ENCODE assay signal across 1 cellular context in genomic region chr11:8253566-8253965, GRCh38.
TF ChIP-seq lines count a peak whose summit lies in the region.

No MANE protein-coding gene starts in this region.

TF ChIP-seq in HepG2, 621 proteins besides CTCF, POLR2A, EP300 and RAD21 (continued from another document):
- TF ChIP-seq, protein P1, sequence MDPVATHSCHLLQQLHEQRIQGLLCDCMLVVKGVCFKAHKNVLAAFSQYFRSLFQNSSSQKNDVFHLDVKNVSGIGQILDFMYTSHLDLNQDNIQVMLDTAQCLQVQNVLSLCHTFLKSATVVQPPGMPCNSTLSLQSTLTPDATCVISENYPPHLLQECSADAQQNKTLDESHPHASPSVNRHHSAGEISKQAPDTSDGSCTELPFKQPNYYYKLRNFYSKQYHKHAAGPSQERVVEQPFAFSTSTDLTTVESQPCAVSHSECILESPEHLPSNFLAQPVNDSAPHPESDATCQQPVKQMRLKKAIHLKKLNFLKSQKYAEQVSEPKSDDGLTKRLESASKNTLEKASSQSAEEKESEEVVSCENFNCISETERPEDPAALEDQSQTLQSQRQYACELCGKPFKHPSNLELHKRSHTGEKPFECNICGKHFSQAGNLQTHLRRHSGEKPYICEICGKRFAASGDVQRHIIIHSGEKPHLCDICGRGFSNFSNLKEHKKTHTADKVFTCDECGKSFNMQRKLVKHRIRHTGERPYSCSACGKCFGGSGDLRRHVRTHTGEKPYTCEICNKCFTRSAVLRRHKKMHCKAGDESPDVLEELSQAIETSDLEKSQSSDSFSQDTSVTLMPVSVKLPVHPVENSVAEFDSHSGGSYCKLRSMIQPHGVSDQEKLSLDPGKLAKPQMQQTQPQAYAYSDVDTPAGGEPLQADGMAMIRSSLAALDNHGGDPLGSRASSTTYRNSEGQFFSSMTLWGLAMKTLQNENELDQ (CRISPR knock-in tag; IDR thresholded peaks at IDR 0.05; ENCODE audit: borderline replicate concordance) = no peak
- TF ChIP-seq XBP1 (CRISPR knock-in tag; IDR thresholded peaks at IDR 0.05) (no peak), ZNF143 (CRISPR knock-in tag; IDR thresholded peaks at IDR 0.05) (no peak), ZNF510 (CRISPR knock-in tag; IDR thresholded peaks at IDR 0.05; ENCODE audit: low read depth) (no peak), DR1 (CRISPR knock-in tag; IDR thresholded peaks at IDR 0.05) (no peak), ZNF569 (CRISPR knock-in tag; IDR thresholded peaks at IDR 0.05; ENCODE audit: borderline replicate concordance) (no peak), ZNF441 (CRISPR knock-in tag; IDR thresholded peaks at IDR 0.05; ENCODE audit: borderline replicate concordance) (no peak), LRRFIP1 (CRISPR knock-in tag; conservative IDR thresholded peaks at IDR 0.05) (no peak)
